ENCODE assay signal across 14 cellular contexts in the genomic region with DNA sequence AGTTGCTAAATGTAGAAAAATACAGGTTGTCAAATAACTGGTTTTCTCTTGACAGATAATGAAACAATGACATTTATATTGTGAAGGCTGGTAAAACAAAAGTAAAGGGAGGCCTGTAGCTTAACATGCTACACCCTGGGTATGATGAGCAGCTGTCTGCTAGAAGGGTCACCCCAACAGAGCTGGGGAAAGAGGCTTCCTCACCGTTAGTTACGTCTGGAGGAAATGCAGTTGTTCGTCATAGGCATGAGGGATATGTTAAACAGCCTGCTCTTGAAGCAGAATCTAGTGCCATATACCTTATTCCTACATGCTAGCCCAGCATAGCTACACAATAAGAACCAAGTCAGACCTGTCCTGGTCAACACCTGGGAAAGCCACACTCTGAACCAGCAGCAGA. TPM values are rescaled to one million over a fixed set of nuclear protein-coding genes. Genes with fewer than 3 reads are reported as not detected.
A peak's percentile ranks its signal among the peaks of the same experiment; 100 is the strongest.
DNase-seq lines count a peak whose midpoint lies in the region; ATAC-seq, FAIRE-seq and TF ChIP-seq lines count a peak whose summit lies in the region.
"Had no signal": no experiment of that assay in that cellular context is flagged by ENCODE, and none has a peak within 500 bp of the region (broad histone marks: within the 10 kb centered on the region; RNA-seq: fewer than 3 reads in every experiment).

No MANE protein-coding gene starts in this region.

- H4K20me1 ChIP-seq in HepG2 (ENCODE audit: insufficient read depth, low read length) = peaks cover 67% of the 10 kb centered on the region

- peaks cover 70% of the 10 kb centered on the region for H3K4me1 Mint-ChIP-seq in activated CD4-positive, alpha-beta T cell treated with anti-CD3 and anti-CD28 coated beads, Interleukin-2, amount 10 ng/mL, durations not matched to agents 24 days and 14 days
- H3K4me1 Mint-ChIP-seq in dendritic cell treated with granulocyte-macrophage colony-stimulating factor and Interleukin-4, amounts not matched to agents 40 ng/mL and 50 ng/mL, for 4 days (ENCODE audit: low read depth) = peaks cover 53% of the 10 kb centered on the region

- ATAC-seq in right lobe of liver (no peak), HepG2 (no peak), gastroesophageal sphincter (no peak)
- ATAC-seq: psoas muscle had no signal

- no TSS peak for BruUV-seq in HepG2 (replicated peaks; lab: Mats Ljungman, UMichigan)

- H3K9me3 ChIP-seq in right lobe of liver (no peaks in the 10 kb centered on the region), HepG2 (ENCODE audit: low read length) (no peaks in the 10 kb centered on the region), transverse colon (no peaks in the 10 kb centered on the region), gastroesophageal sphincter (no peaks in the 10 kb centered on the region)
- H3K9me3 ChIP-seq: psoas muscle, SJCRH30 had no signal

- TF ChIP-seq POLR2A in right lobe of liver (IDR thresholded peaks at IDR 0.05) (no peak), HepG2 (IDR thresholded peaks at IDR 0.05; ENCODE audit: insufficient read depth in 1 of 2, low read depth in 2 of 2, low read length in 2 of 2) (no peak), transverse colon (IDR thresholded peaks at IDR 0.05) (no peak), gastroesophageal sphincter (IDR thresholded peaks at IDR 0.05) (no peak)

- no peak overlapping the region for H3K9ac ChIP-seq in HepG2 (ENCODE audit: insufficient read depth, low read depth, low read length)

- peaks cover 38% of the 10 kb centered on the region for H3K36me3 Mint-ChIP-seq in activated CD4-positive, alpha-beta T cell treated with anti-CD3 and anti-CD28 coated beads, Interleukin-2, amount 10 ng/mL, durations not matched to agents 24 days and 14 days (ENCODE audit: low read depth)
- H3K36me3 Mint-ChIP-seq in dendritic cell treated with granulocyte-macrophage colony-stimulating factor and Interleukin-4, amounts not matched to agents 40 ng/mL and 50 ng/mL, for 4 days (ENCODE audit: low read depth) = no peaks in the 10 kb centered on the region

- POLR2A ChIA-PET in HepG2 (lab: Yijun Ruan, JAX) = no interaction called here

- peaks cover 0 to 69% (median 14%) of the 10 kb centered on the region in 4 donors for H3K4me1 ChIP-seq in right lobe of liver
- H3K4me1 ChIP-seq in HepG2 (ENCODE audit: insufficient read depth, low read length) = peaks cover 73% of the 10 kb centered on the region
- peaks cover 17 to 60% (median 23%) of the 10 kb centered on the region in 4 donors for H3K4me1 ChIP-seq in transverse colon
- H3K4me1 ChIP-seq in gastroesophageal sphincter = peaks cover 9 to 66% (median 11%) of the 10 kb centered on the region in 3 donors
- H3K4me1 ChIP-seq: SJCRH30 had no signal

- in situ Hi-C loops in HepG2 (cut with HindIII; ENCODE audit: extremely low pct_ligation_motif_present, low pct_unique_long_range_greater_than_20kb) (no loop called here), transverse colon (cut with MboI; ENCODE audit: low pct_ligation_motif_present in 1 of 4, low pct_unique_long_range_greater_than_20kb in 1 of 4, low sequenced_read_pairs in 3 of 4) (no loop called here)

- CTCF ChIA-PET in HepG2 (lab: Yijun Ruan, JAX; ENCODE audit: low intra/inter-chr PET ratio, low total read pairs) = no interaction called here

- H3K79me2 ChIP-seq in HepG2 (ENCODE audit: insufficient read depth, low read length) = peaks cover 90% of the 10 kb centered on the region

- no peaks in the 10 kb centered on the region for H3K9me3 Mint-ChIP-seq in activated CD4-positive, alpha-beta T cell treated with anti-CD3 and anti-CD28 coated beads, Interleukin-2, amount 10 ng/mL, durations not matched to agents 24 days and 14 days
- no peaks in the 10 kb centered on the region for H3K9me3 Mint-ChIP-seq in dendritic cell treated with granulocyte-macrophage colony-stimulating factor and Interleukin-4, amounts not matched to agents 40 ng/mL and 50 ng/mL, for 4 days

- H2AFZ ChIP-seq in HepG2 (ENCODE audit: low read length) = no peak overlapping the region

- H3K36me3 ChIP-seq in right lobe of liver (peaks cover 0 to 11% (median 0%) of the 10 kb centered on the region in 4 donors), HepG2 (replicated peaks in 1 of 2; ENCODE audit: control insufficient read depth in 1 of 2, insufficient read depth in 2 of 2, low read length in 2 of 2) (peaks cover 7 to 37% of the 10 kb centered on the region in 2 experiments; a peak in 4 of 5 replicates), transverse colon (peaks cover 0 to 9% (median 0%) of the 10 kb centered on the region in 4 donors), gastroesophageal sphincter (no peaks in the 10 kb centered on the region)
- H3K36me3 ChIP-seq: cardiac muscle cell had no signal

- 57% methylated on average over 3 of the region's 3 CpGs for WGBS in right lobe of liver (ENCODE audit: insufficient coverage, low coverage, low lambda C conversion rate, missing lambda C conversion rate)
- WGBS in HepG2 (ENCODE audit: low lambda C conversion rate) = 91% methylated on average over 3 of the region's 3 CpGs
- 74 to 76% methylated on average over 3 of the region's 3 CpGs for WGBS in transverse colon (ENCODE audit: low coverage in 1 of 2), 2 donors
- WGBS in gastroesophageal sphincter (ENCODE audit: low coverage in 1 of 2), 2 donors = 77 to 90% methylated on average over 3 of the region's 3 CpGs

- intact Hi-C loops in right lobe of liver (cut with DNase I) = no loop called here
- intact Hi-C loops in HepG2 (cut with micrococcal nuclease; ENCODE audit: unreplicated experiment) = no loop called here
- intact Hi-C loops in activated CD4-positive, alpha-beta T cell treated with anti-CD3 and anti-CD28 coated beads, Interleukin-2, amount 10 ng/mL, durations not matched to agents 24 days and 14 days (cut with micrococcal nuclease) = loop anchor here (5.0 kb wide), 2 partner anchors 306 to 321 kb away; a partner anchor contains a TSS
- intact Hi-C loops in dendritic cell treated with granulocyte-macrophage colony-stimulating factor and Interleukin-4, amounts not matched to agents 40 ng/mL and 50 ng/mL, for 4 days (cut with micrococcal nuclease) = no loop called here
- intact Hi-C loops in transverse colon (cut with DNase I; ENCODE audit: low total_unique reads) = no loop called here
- intact Hi-C loops in posterior cingulate gyrus (cut with DNase I) = no loop called here

- no peak for TF ChIP-seq RAD21 in HepG2 (CRISPR knock-in tag; IDR thresholded peaks at IDR 0.05)

- FAIRE-seq in HepG2 (lab: Jason Lieb, UNC) = no peak

- TF ChIP-seq CTCF in right lobe of liver (IDR thresholded peaks at IDR 0.05) = no peak
- no peak for TF ChIP-seq CTCF in HepG2 (CRISPR knock-in tag; IDR thresholded peaks at IDR 0.05)
- no peak for TF ChIP-seq CTCF in transverse colon (IDR thresholded peaks at IDR 0.05)
- TF ChIP-seq CTCF in gastroesophageal sphincter (IDR thresholded peaks at IDR 0.05) = no peak

- peak overlapping the region; percentile 99 for H3K27ac Mint-ChIP-seq in activated CD4-positive, alpha-beta T cell treated with anti-CD3 and anti-CD28 coated beads, Interleukin-2, amount 10 ng/mL, durations not matched to agents 24 days and 14 days
- peak overlapping the region; percentile 67 for H3K27ac Mint-ChIP-seq in dendritic cell treated with granulocyte-macrophage colony-stimulating factor and Interleukin-4, amounts not matched to agents 40 ng/mL and 50 ng/mL, for 4 days

- H3K4me3 ChIP-seq in right lobe of liver (no peak overlapping the region), HepG2 (replicated peaks in 1 of 3; ENCODE audit: insufficient read depth in 1 of 3, low read depth in 2 of 3, low read length in 3 of 3) (no peak overlapping the region), transverse colon (no peak overlapping the region), gastroesophageal sphincter (no peak overlapping the region)
- H3K4me3 ChIP-seq: cardiac muscle cell, psoas muscle, SJCRH30 had no signal

- H3K27me3 ChIP-seq in right lobe of liver = no peaks in the 10 kb centered on the region
- H3K27me3 ChIP-seq in HepG2 (ENCODE audit: control insufficient read depth in 1 of 2, insufficient read depth in 2 of 2, low read length in 2 of 2) = no peaks in the 10 kb centered on the region
- H3K27me3 ChIP-seq in transverse colon = no peaks in the 10 kb centered on the region
- no peaks in the 10 kb centered on the region for H3K27me3 ChIP-seq in gastroesophageal sphincter
- H3K27me3 ChIP-seq: cardiac muscle cell, SJCRH30 had no signal

- TF ChIP-seq EP300 in HepG2 (IDR thresholded peaks at IDR 0.05; ENCODE audit: low read depth in 2 of 2, low read length in 2 of 2) (no peak), HepG2 (CRISPR knock-in tag; IDR thresholded peaks at IDR 0.05; ENCODE audit: borderline replicate concordance) (no peak), transverse colon (IDR thresholded peaks at IDR 0.05; ENCODE audit: low read depth) (no peak), gastroesophageal sphincter (IDR thresholded peaks at IDR 0.05) (no peak)

- H3K4me3 Mint-ChIP-seq in activated CD4-positive, alpha-beta T cell treated with anti-CD3 and anti-CD28 coated beads, Interleukin-2, amount 10 ng/mL, durations not matched to agents 24 days and 14 days = peak overlapping the region; percentile 82
- no peak overlapping the region for H3K4me3 Mint-ChIP-seq in dendritic cell treated with granulocyte-macrophage colony-stimulating factor and Interleukin-4, amounts not matched to agents 40 ng/mL and 50 ng/mL, for 4 days

- H3K27ac ChIP-seq in right lobe of liver (peak overlapping the region in 2 of 3 donors; percentile 5 to 71), HepG2 (ENCODE audit: extremely low read length, insufficient read depth, low read length) (no peak overlapping the region), transverse colon (peak overlapping the region in 3 of 4 donors; percentile 47 to 78 (median 75)), gastroesophageal sphincter (no peak overlapping the region)
- H3K27ac ChIP-seq: cardiac muscle cell, psoas muscle, SJCRH30 had no signal

- DNase-seq in right lobe of liver = no peak
- no peak for DNase-seq in HepG2 (ENCODE audit: low spot score)
- peak; percentile 87 for DNase-seq in activated CD4-positive, alpha-beta T cell treated with anti-CD3 and anti-CD28 coated beads, Interleukin-2, amount 10 ng/mL, durations not matched to agents 24 days and 14 days
- no peak for DNase-seq in transverse colon
- DNase-seq in posterior cingulate gyrus = no peak
- DNase-seq in anterior cingulate cortex (lab: John Stamatoyannopoulos, UW) = no peak
- DNase-seq: GDM1, HCEC 1CT, NCI-H510A, psoas muscle, SJCRH30 had no signal

- H3K4me2 ChIP-seq in HepG2 (ENCODE audit: low read depth, low read length) = no peak overlapping the region

- no peaks in the 10 kb centered on the region for H3K27me3 Mint-ChIP-seq in activated CD4-positive, alpha-beta T cell treated with anti-CD3 and anti-CD28 coated beads, Interleukin-2, amount 10 ng/mL, durations not matched to agents 24 days and 14 days
- H3K27me3 Mint-ChIP-seq in dendritic cell treated with granulocyte-macrophage colony-stimulating factor and Interleukin-4, amounts not matched to agents 40 ng/mL and 50 ng/mL, for 4 days = no peaks in the 10 kb centered on the region

RNA-seq across cellular contexts. Expression of a gene that starts 49.9 kb away (rescaled TPM):
- 100 to 1,000 TPM in 5 of 6 experiments, 10 to 100 TPM in 1; 64.9 to 175 (median 150) TPM for total RNA-seq in right lobe of liver
- 46.0 and 59.5 TPM in 2 replicates for total RNA-seq in HepG2 (2016; rRNA removed; fragmentation: Illumina TruSeq; extraction: Trizol)
- total RNA-seq in HepG2 (2016; cell fraction: cytosol; rRNA removed; fragmentation: Illumina TruSeq; extraction: Trizol; ENCODE audit: low read depth) = 12.8 and 14.6 TPM in 2 replicates
- 44.4 and 54.4 TPM in 2 replicates for total RNA-seq in HepG2 (2016; cell fraction: insoluble cytoplasmic fraction; rRNA removed; fragmentation: Illumina TruSeq; extraction: Trizol)
- 20.5 and 21.5 TPM in 2 replicates for total RNA-seq in HepG2 (2016; cell fraction: membrane; rRNA removed; fragmentation: Illumina TruSeq; extraction: Trizol)
- total RNA-seq in HepG2 (2016; cell fraction: nucleus; rRNA removed; fragmentation: Illumina TruSeq; extraction: Trizol) = 50.5 and 53.1 TPM in 2 replicates
- 110 and 119 TPM in 2 replicates for polyA plus RNA-seq in HepG2 (2011; rRNA removed)
- 76.4 and 101 TPM in 2 replicates for polyA plus RNA-seq in HepG2 (2011; cell fraction: cytosol; rRNA removed)
- 114 and 124 TPM in 2 replicates for polyA plus RNA-seq in HepG2 (2011; cell fraction: nucleus; rRNA removed)
- polyA plus RNA-seq in HepG2 (2012) = 53.5 and 68.4 TPM in 2 replicates
- polyA plus RNA-seq in HepG2 (2016; cell fraction: cytosol; fragmentation: Illumina TruSeq; extraction: Trizol; ENCODE audit: low read depth) = 1.7 and 2.2 TPM in 2 replicates
- 32.7 and 38.7 TPM in 2 replicates for polyA plus RNA-seq in HepG2 (2016; cell fraction: insoluble cytoplasmic fraction; fragmentation: Illumina TruSeq; extraction: Trizol; ENCODE audit: low read depth)
- polyA plus RNA-seq in HepG2 (2016; cell fraction: membrane; fragmentation: Illumina TruSeq; extraction: Trizol; ENCODE audit: low read depth) = 5.6 and 6.6 TPM in 2 replicates
- polyA plus RNA-seq in HepG2 (2016; cell fraction: nucleus; fragmentation: Illumina TruSeq; extraction: Trizol; ENCODE audit: insufficient read depth, low read depth) = 51.6 and 53.6 TPM in 2 replicates
- 31.2 and 149 TPM in 2 replicates for polyA minus RNA-seq in HepG2 (2011; rRNA and poly(A)+ RNA removed; ENCODE audit: low replicate concordance)
- 95.1 and 103 TPM in 2 replicates for polyA minus RNA-seq in HepG2 (2011; cell fraction: cytosol; rRNA and poly(A)+ RNA removed)
- 171 and 204 TPM in 2 replicates for polyA minus RNA-seq in HepG2 (2011; cell fraction: nucleus; rRNA and poly(A)+ RNA removed)
- 111 and 118 TPM in 2 replicates for total RNA-seq in activated CD4-positive, alpha-beta T cell treated with anti-CD3 and anti-CD28 coated beads, Interleukin-2, amount 10 ng/mL, durations not matched to agents 24 days and 14 days
- total RNA-seq in transverse colon = 100 to 1,000 TPM in 1 of 4 donors, 10 to 100 TPM in 3; 11.1 to 151 (median 87.0) TPM
- 10 to 100 TPM; 17.6 to 34.3 (median 25.6) TPM for total RNA-seq in gastroesophageal sphincter

Comparison
In these comparisons a context has a peak if more than half of its experiments do, and no peak if none do; other contexts are left out.
1. H3K27ac ChIP-seq: peak in right lobe of liver (2 of 3) and transverse colon (3 of 4); none in HepG2 (single experiment) and gastroesophageal sphincter (0 of 4).